In genomic region chr4:17823871-17824669, GRCh38 we compare ENCODE assay signal across 19 cellular contexts. TPM values are rescaled to one million over a fixed set of nuclear protein-coding genes. Genes with fewer than 3 reads are reported as not detected.
"Had no signal": no experiment of that assay in that cellular context is flagged by ENCODE, and none has a peak within 500 bp of the region (broad histone marks: within the 10 kb centered on the region; RNA-seq: fewer than 3 reads in every experiment).

No MANE protein-coding gene starts in this region.

- ATAC-seq: pancreas; stimulated activated effector memory CD8-positive, alpha-beta T cell treated with anti-CD3 and anti-CD28 coated beads, Interleukin-12 subunit alpha, Interleukin-12 subunit beta, amount 100 ng/mL, for 72 hours had no signal

- H3K9me3 ChIP-seq: esophagus squamous epithelium, pancreas, thyroid gland had no signal

- H3K4me1 Mint-ChIP-seq: stimulated activated effector memory CD8-positive, alpha-beta T cell treated with anti-CD3 and anti-CD28 coated beads, Interleukin-12 subunit alpha, Interleukin-12 subunit beta, amount 100 ng/mL, for 72 hours had no signal

- H3K4me3 Mint-ChIP-seq: activated naive CD8-positive, alpha-beta T cell; activated T-cell treated with anti-CD3 and anti-CD28 coated beads, Interleukin-2, amount 50 U/mL, for 24 hours; central memory CD8-positive, alpha-beta T cell; immature natural killer cell; stimulated activated effector memory CD8-positive, alpha-beta T cell treated with anti-CD3 and anti-CD28 coated beads, Interleukin-12 subunit alpha, Interleukin-12 subunit beta, amount 100 ng/mL, for 72 hours had no signal

- H3K27me3 ChIP-seq: brain microvascular endothelial cell, esophagus squamous epithelium, pancreas, thyroid gland had no signal

- FAIRE-seq: endothelial cell of umbilical vein, pancreas had no signal

- H3K36me3 Mint-ChIP-seq: activated naive CD8-positive, alpha-beta T cell had no signal

- DNase-seq: activated CD4-positive, alpha-beta T cell treated with anti-CD3 and anti-CD28 coated beads, Interleukin-2, amount 50 U/mL, for 48 hours; activated effector memory CD4-positive, alpha-beta T cell treated with anti-CD3 and anti-CD28 coated beads, Interleukin-2, amount 50 U/mL, for 16 hours; activated T-cell treated with anti-CD3 and anti-CD28 coated beads, Interleukin-2, amount 50 U/mL, for 24 hours; amniotic stem cell; brain microvascular endothelial cell; cortex of kidney; effector CD4-positive, alpha-beta T cell; esophagus squamous epithelium; foreskin melanocyte; head of caudate nucleus; immature natural killer cell; mesendoderm; pancreas; thyroid gland had no signal

- H3K36me3 ChIP-seq: brain microvascular endothelial cell, pancreas, thyroid gland had no signal

- H3K4me1 ChIP-seq: esophagus squamous epithelium, pancreas, thyroid gland had no signal

- H3K27ac Mint-ChIP-seq: activated naive CD8-positive, alpha-beta T cell; activated T-cell treated with anti-CD3 and anti-CD28 coated beads, Interleukin-2, amount 50 U/mL, for 24 hours; stimulated activated effector memory CD8-positive, alpha-beta T cell treated with anti-CD3 and anti-CD28 coated beads, Interleukin-12 subunit alpha, Interleukin-12 subunit beta, amount 100 ng/mL, for 72 hours had no signal

- H3K4me3 ChIP-seq: esophagus squamous epithelium, pancreas, thyroid gland had no signal

- H3K27ac ChIP-seq: brain microvascular endothelial cell, esophagus squamous epithelium, pancreas, thyroid gland had no signal

- H3K9me3 Mint-ChIP-seq: activated T-cell treated with anti-CD3 and anti-CD28 coated beads, Interleukin-2, amount 50 U/mL, for 24 hours; central memory CD8-positive, alpha-beta T cell; immature natural killer cell; stimulated activated effector memory CD8-positive, alpha-beta T cell treated with anti-CD3 and anti-CD28 coated beads, Interleukin-12 subunit alpha, Interleukin-12 subunit beta, amount 100 ng/mL, for 72 hours had no signal

- H3K27me3 Mint-ChIP-seq: activated T-cell treated with anti-CD3 and anti-CD28 coated beads, Interleukin-2, amount 50 U/mL, for 24 hours; central memory CD8-positive, alpha-beta T cell had no signal

RNA-seq across cellular contexts. Expression of gene FAM184B, which starts 42.6 kb away (rescaled TPM):
- total RNA-seq: endothelial cell of umbilical vein, liver, pancreas, thyroid gland had no signal
- polyA plus RNA-seq: endothelial cell of umbilical vein, immature natural killer cell had no signal
